In genomic region chr3:62142280-62142679, GRCh38 we compare ENCODE assay signal across 29 cellular contexts.
DNase-seq lines count a peak whose midpoint lies in the region; ATAC-seq and TF ChIP-seq lines count a peak whose summit lies in the region.
"Had no signal": no experiment of that assay in that cellular context is flagged by ENCODE, and none has a peak within 500 bp of the region (broad histone marks: within the 10 kb centered on the region; RNA-seq: fewer than 3 reads in every experiment).

No MANE protein-coding gene starts in this region.

- no peak overlapping the region for H3K4me3 Mint-ChIP-seq in activated CD8-positive, alpha-beta T cell treated with anti-CD3 and anti-CD28 coated beads for 36 hours
- H3K4me3 Mint-ChIP-seq: activated CD4-positive, alpha-beta memory T cell treated with anti-CD3 and anti-CD28 coated beads, Interleukin-2, amount 10 ng/mL, durations not matched to agents 7 days and 5 days; activated naive CD4-positive, alpha-beta T cell treated with anti-CD3 and anti-CD28 coated beads, Interleukin-2, amount 10 ng/mL, durations not matched to agents 7 days and 5 days; brain; stimulated activated effector memory CD8-positive, alpha-beta T cell treated with anti-CD3 and anti-CD28 coated beads, Interleukin-12 subunit alpha, Interleukin-12 subunit beta, amount 100 ng/mL, for 72 hours had no signal

- H3K4me3 ChIP-seq in HEK293 (ENCODE audit: low read depth, low read length) (no peak overlapping the region), ascending aorta (no peak overlapping the region)
- H3K4me3 ChIP-seq: adrenal gland, BLaER1, gastroesophageal sphincter, left lung, PC-9, sigmoid colon had no signal

- H3K27ac ChIP-seq in HEK293 (ENCODE audit: extremely low read depth, low read depth, low read length) = no peak overlapping the region
- peak overlapping the region; percentile 71 to 72 for H3K27ac ChIP-seq in ascending aorta
- H3K27ac ChIP-seq: BLaER1, gastroesophageal sphincter, left lung, PC-9 had no signal

- CTCF ChIA-PET in HEK293 (lab: Yijun Ruan, JAX) = interaction anchor here (0.5 to 1.1 kb wide), 2 partner anchors 46 to 578 kb away, joined by 3 to 7 read pairs; no protein-coding TSS in a partner anchor
- CTCF ChIA-PET in activated CD8-positive, alpha-beta T cell treated with anti-CD3 and anti-CD28 coated beads for 36 hours (lab: Charles Lee) = no interaction called here

- TF ChIP-seq CTCF in HEK293 (tag by site-specific recombination; IDR thresholded peaks at IDR 0.05) = no peak
- no peak for TF ChIP-seq CTCF in ascending aorta (IDR thresholded peaks at IDR 0.05)
- no peak for TF ChIP-seq CTCF in activated CD8-positive, alpha-beta T cell treated with anti-CD3 and anti-CD28 coated beads for 36 hours (IDR thresholded peaks at IDR 0.05)

- H3K4me1 Mint-ChIP-seq in activated CD8-positive, alpha-beta T cell treated with anti-CD3 and anti-CD28 coated beads for 36 hours (ENCODE audit: low read depth) = no peaks in the 10 kb centered on the region
- H3K4me1 Mint-ChIP-seq: activated CD4-positive, alpha-beta memory T cell treated with anti-CD3 and anti-CD28 coated beads, Interleukin-2, amount 10 ng/mL, durations not matched to agents 7 days and 5 days; activated naive CD4-positive, alpha-beta T cell treated with anti-CD3 and anti-CD28 coated beads, Interleukin-2, amount 10 ng/mL, durations not matched to agents 7 days and 5 days; stimulated activated effector memory CD8-positive, alpha-beta T cell treated with anti-CD3 and anti-CD28 coated beads, Interleukin-12 subunit alpha, Interleukin-12 subunit beta, amount 100 ng/mL, for 72 hours had no signal

- H3K36me3 Mint-ChIP-seq in activated CD8-positive, alpha-beta T cell treated with anti-CD3 and anti-CD28 coated beads for 36 hours (ENCODE audit: low read depth) = no peaks in the 10 kb centered on the region
- H3K36me3 Mint-ChIP-seq: activated naive CD4-positive, alpha-beta T cell treated with anti-CD3 and anti-CD28 coated beads, Interleukin-2, amount 10 ng/mL, durations not matched to agents 7 days and 5 days; stimulated activated effector memory CD8-positive, alpha-beta T cell treated with anti-CD3 and anti-CD28 coated beads, Interleukin-12 subunit alpha, Interleukin-12 subunit beta, amount 100 ng/mL, for 72 hours had no signal

- DNase-seq in ascending aorta (ENCODE audit: low spot score in 2 of 2) (no peak), kidney tubule cell (ENCODE audit: low spot score) (peak; percentile 40), renal cortical epithelial cell (ENCODE audit: low read depth) (peak; percentile 87), globus pallidus (ENCODE audit: low spot score) (no peak), cerebellar nuclear complex (lab: John Stamatoyannopoulos, UW) (no peak)
- DNase-seq in activated CD8-positive, alpha-beta T cell treated with anti-CD3 and anti-CD28 coated beads for 36 hours = no peak
- DNase-seq: activated CD4-positive, alpha-beta memory T cell treated with anti-CD3 and anti-CD28 coated beads, Interleukin-2, amount 10 ng/mL, durations not matched to agents 7 days and 5 days; activated CD4-positive, alpha-beta T cell treated with anti-CD3 and anti-CD28 coated beads for 1 hour; activated CD8-positive, alpha-beta memory T cell treated with anti-CD3 and anti-CD28 coated beads, Interleukin-2, amount 50 U/mL, for 48 hours; activated naive CD4-positive, alpha-beta T cell treated with anti-CD3 and anti-CD28 coated beads, Interleukin-2, amount 10 ng/mL, durations not matched to agents 7 days and 5 days; adrenal gland; DMS79 treated with DMSO at 0.1 percent for 48 hours; GDM1; hippocampal formation; left lung; NCI-H2171; NCI-H526; NK-92 treated with Interleukin-12 subunit alpha and Interleukin-12 subunit beta, amount 100 ng/mL, for 24 hours; PC-9; posterior cingulate gyrus; SHP77; sigmoid colon; stimulated activated CD4-positive, alpha-beta T cell treated with anti-CD3 and anti-CD28 coated beads, Interleukin-15, amount 100 ng/mL, for 24 hours; stimulated activated CD4-positive, alpha-beta T cell treated with anti-CD3 and anti-CD28 coated beads, Interleukin-4, amount 100 ng/mL, for 4 hours had no signal

- H3K9me3 Mint-ChIP-seq in activated CD8-positive, alpha-beta T cell treated with anti-CD3 and anti-CD28 coated beads for 36 hours = no peaks in the 10 kb centered on the region
- H3K9me3 Mint-ChIP-seq: activated CD4-positive, alpha-beta memory T cell treated with anti-CD3 and anti-CD28 coated beads, Interleukin-2, amount 10 ng/mL, durations not matched to agents 7 days and 5 days; activated naive CD4-positive, alpha-beta T cell treated with anti-CD3 and anti-CD28 coated beads, Interleukin-2, amount 10 ng/mL, durations not matched to agents 7 days and 5 days; brain; stimulated activated effector memory CD8-positive, alpha-beta T cell treated with anti-CD3 and anti-CD28 coated beads, Interleukin-12 subunit alpha, Interleukin-12 subunit beta, amount 100 ng/mL, for 72 hours had no signal

- no peaks in the 10 kb centered on the region for H3K9me3 ChIP-seq in HEK293 (ENCODE audit: control insufficient read depth, insufficient read depth, low read depth, low read length)
- no peaks in the 10 kb centered on the region for H3K9me3 ChIP-seq in ascending aorta
- H3K9me3 ChIP-seq: adrenal gland, BLaER1, gastroesophageal sphincter, left lung, sigmoid colon had no signal

- H3K36me3 ChIP-seq in HEK293 (ENCODE audit: control insufficient read depth in 2 of 2, insufficient read depth in 1 of 2, low read length in 2 of 2) (no peaks in the 10 kb centered on the region), ascending aorta (no peaks in the 10 kb centered on the region)
- H3K36me3 ChIP-seq: adrenal gland, BLaER1, gastroesophageal sphincter, left lung, sigmoid colon had no signal

- no peaks in the 10 kb centered on the region for H3K27me3 ChIP-seq in ascending aorta
- H3K27me3 ChIP-seq: adrenal gland, BLaER1, gastroesophageal sphincter, left lung, sigmoid colon had no signal

- H3K27me3 Mint-ChIP-seq in activated CD8-positive, alpha-beta T cell treated with anti-CD3 and anti-CD28 coated beads for 36 hours = no peaks in the 10 kb centered on the region
- H3K27me3 Mint-ChIP-seq: activated CD4-positive, alpha-beta memory T cell treated with anti-CD3 and anti-CD28 coated beads, Interleukin-2, amount 10 ng/mL, durations not matched to agents 7 days and 5 days; activated naive CD4-positive, alpha-beta T cell treated with anti-CD3 and anti-CD28 coated beads, Interleukin-2, amount 10 ng/mL, durations not matched to agents 7 days and 5 days had no signal

- POLR2A ChIA-PET in HEK293 (lab: Yijun Ruan, JAX) = no interaction called here
- POLR2A ChIA-PET in activated CD8-positive, alpha-beta T cell treated with anti-CD3 and anti-CD28 coated beads for 36 hours (lab: Charles Lee) = no interaction called here

- intact Hi-C loops in ascending aorta (cut with DNase I) = loop anchor here (5.0 kb wide), 1 partner anchor 45 kb away; no protein-coding TSS in a partner anchor
- intact Hi-C loops in activated CD8-positive, alpha-beta T cell treated with anti-CD3 and anti-CD28 coated beads for 36 hours (cut with micrococcal nuclease) = no loop called here

- H3K4me1 ChIP-seq in HEK293 (ENCODE audit: control insufficient read depth, insufficient read depth, low read length) (0 out of 2 replicates have a peak, but pooled peaks cover 5% of the 10 kb centered on the region), ascending aorta (peaks cover 0 to 23% of the 10 kb centered on the region in 2 donors)
- H3K4me1 ChIP-seq: left lung, sigmoid colon had no signal

- H3K27ac Mint-ChIP-seq in activated CD8-positive, alpha-beta T cell treated with anti-CD3 and anti-CD28 coated beads for 36 hours = no peak overlapping the region
- H3K27ac Mint-ChIP-seq: activated CD4-positive, alpha-beta memory T cell treated with anti-CD3 and anti-CD28 coated beads, Interleukin-2, amount 10 ng/mL, durations not matched to agents 7 days and 5 days; activated naive CD4-positive, alpha-beta T cell treated with anti-CD3 and anti-CD28 coated beads, Interleukin-2, amount 10 ng/mL, durations not matched to agents 7 days and 5 days; brain; stimulated activated effector memory CD8-positive, alpha-beta T cell treated with anti-CD3 and anti-CD28 coated beads, Interleukin-12 subunit alpha, Interleukin-12 subunit beta, amount 100 ng/mL, for 72 hours had no signal

- no peak for ATAC-seq in activated CD8-positive, alpha-beta T cell treated with anti-CD3 and anti-CD28 coated beads for 36 hours
- ATAC-seq: gastroesophageal sphincter; left lung; stimulated activated effector memory CD8-positive, alpha-beta T cell treated with anti-CD3 and anti-CD28 coated beads, Interleukin-12 subunit alpha, Interleukin-12 subunit beta, amount 100 ng/mL, for 72 hours had no signal

TF ChIP-seq in HEK293, 187 proteins besides CTCF, POLR2A, EP300 and RAD21 (continues in another document):
- no peak for TF ChIP-seq ZNF302 (tag by site-specific recombination; IDR thresholded peaks at IDR 0.05; ENCODE audit: low read depth)
- TF ChIP-seq EGR2 (tag by site-specific recombination; IDR thresholded peaks at IDR 0.05; ENCODE audit: low read depth) = peak; percentile 70
- TF ChIP-seq ZFHX2 (tag by site-specific recombination; conservative IDR thresholded peaks at IDR 0.05) = peak; percentile 84
- TF ChIP-seq HIC1 (tag by site-specific recombination; IDR thresholded peaks at IDR 0.05) = no peak
- no peak for TF ChIP-seq ZNF558 (tag by site-specific recombination; IDR thresholded peaks at IDR 0.05)

Comparison
In these comparisons a context has a peak if more than half of its experiments do, and no peak if none do; other contexts are left out.
1. DNase-seq: peak in kidney tubule cell (single experiment) and renal cortical epithelial cell (single experiment); none in ascending aorta (0 of 2), globus pallidus (single experiment), cerebellar nuclear complex (0 of 2) and activated CD8-positive, alpha-beta T cell treated with anti-CD3 and anti-CD28 coated beads for 36 hours (single experiment).